20 cellular contexts compared by ENCODE assay signal in the genomic region with DNA sequence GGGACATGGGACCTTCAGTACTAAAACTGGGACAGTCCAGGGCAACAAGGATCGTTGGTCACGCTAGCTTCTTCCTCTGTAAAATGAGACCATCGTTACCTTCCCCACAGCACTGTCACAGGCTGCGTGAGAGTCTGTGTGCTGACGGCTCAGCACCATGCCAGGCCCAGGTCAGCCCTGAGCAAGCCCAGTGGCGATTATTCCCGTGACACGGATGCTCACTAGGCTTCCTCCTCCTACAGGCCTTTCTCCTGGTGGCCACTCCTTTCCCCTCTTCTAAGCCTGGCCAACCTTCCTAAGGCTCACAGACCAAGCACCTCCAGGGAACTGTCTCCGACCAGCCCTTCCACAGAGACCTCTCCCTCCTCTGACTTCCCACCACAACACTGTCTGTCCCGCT.
DNase-seq lines count a peak whose midpoint lies in the region; ATAC-seq and TF ChIP-seq lines count a peak whose summit lies in the region.
"Had no signal": no experiment of that assay in that cellular context is flagged by ENCODE, and none has a peak within 500 bp of the region (broad histone marks: within the 10 kb centered on the region; RNA-seq: fewer than 3 reads in every experiment).

No MANE protein-coding gene starts in this region.

- peak overlapping the region; percentile 30 for H3K27ac Mint-ChIP-seq in activated naive CD4-positive, alpha-beta T cell treated with anti-CD3 and anti-CD28 coated beads, Interleukin-2, amount 50 U/mL, for 24 hours
- H3K27ac Mint-ChIP-seq in T-helper 17 cell, result peak overlapping the region; percentile 77
- H3K27ac Mint-ChIP-seq in glutamatergic neuron (ENCODE audit: unreplicated experiment), result no peak overlapping the region
- H3K27ac Mint-ChIP-seq in stimulated activated memory B cell treated with anti-CD40 and anti-IgM and Interleukin-4, amounts not matched to agents 10 μg/mL and 1 μg/mL and 100 μg/mL, for 72 hours, result peak overlapping the region; percentile 60

- no peaks in the 10 kb centered on the region for H3K9me3 ChIP-seq in T-helper 17 cell (ENCODE audit: control insufficient read depth, low read length, poor library complexity, severe bottlenecking)
- H3K9me3 ChIP-seq: tibial artery had no signal

- TF ChIP-seq CTCF in glutamatergic neuron (IDR thresholded peaks at IDR 0.05; ENCODE audit: partially characterized antibody, unreplicated experiment), result no peak

- H3K9me3 Mint-ChIP-seq in activated naive CD4-positive, alpha-beta T cell treated with anti-CD3 and anti-CD28 coated beads, Interleukin-2, amount 50 U/mL, for 24 hours, result peaks cover 7% of the 10 kb centered on the region
- H3K9me3 Mint-ChIP-seq in glutamatergic neuron (ENCODE audit: unreplicated experiment), result peaks cover 3% of the 10 kb centered on the region
- peaks cover 7% of the 10 kb centered on the region for H3K9me3 Mint-ChIP-seq in stimulated activated memory B cell treated with anti-CD40 and anti-IgM and Interleukin-4, amounts not matched to agents 10 μg/mL and 1 μg/mL and 100 μg/mL, for 72 hours

- H3K4me3 Mint-ChIP-seq in activated naive CD4-positive, alpha-beta T cell treated with anti-CD3 and anti-CD28 coated beads, Interleukin-2, amount 50 U/mL, for 24 hours, result no peak overlapping the region
- no peak overlapping the region for H3K4me3 Mint-ChIP-seq in T-helper 17 cell
- H3K4me3 Mint-ChIP-seq in glutamatergic neuron (ENCODE audit: unreplicated experiment), result no peak overlapping the region
- no peak overlapping the region for H3K4me3 Mint-ChIP-seq in stimulated activated memory B cell treated with anti-CD40 and anti-IgM and Interleukin-4, amounts not matched to agents 10 μg/mL and 1 μg/mL and 100 μg/mL, for 72 hours

- ATAC-seq in T-helper 17 cell, result no peak
- ATAC-seq in stimulated activated memory B cell treated with anti-CD40 and anti-IgM and Interleukin-4, amounts not matched to agents 10 μg/mL and 1 μg/mL and 100 μg/mL, for 72 hours, result no peak
- ATAC-seq in HG03135 (IDR thresholded peaks at IDR 0.05; ENCODE audit: unreplicated experiment), result no peak

- H3K36me3 Mint-ChIP-seq in activated naive CD4-positive, alpha-beta T cell treated with anti-CD3 and anti-CD28 coated beads, Interleukin-2, amount 50 U/mL, for 24 hours, result peaks cover 6% of the 10 kb centered on the region
- H3K36me3 Mint-ChIP-seq in T-helper 17 cell (ENCODE audit: low read depth) (no peaks in the 10 kb centered on the region), glutamatergic neuron (ENCODE audit: unreplicated experiment) (no peaks in the 10 kb centered on the region)
- H3K36me3 Mint-ChIP-seq in stimulated activated memory B cell treated with anti-CD40 and anti-IgM and Interleukin-4, amounts not matched to agents 10 μg/mL and 1 μg/mL and 100 μg/mL, for 72 hours, result peaks cover 8% of the 10 kb centered on the region

- H3K4me1 Mint-ChIP-seq in activated naive CD4-positive, alpha-beta T cell treated with anti-CD3 and anti-CD28 coated beads, Interleukin-2, amount 50 U/mL, for 24 hours, result peaks cover 69% of the 10 kb centered on the region
- H3K4me1 Mint-ChIP-seq in T-helper 17 cell (peaks cover 9% of the 10 kb centered on the region), glutamatergic neuron (ENCODE audit: low read depth, unreplicated experiment) (no peaks in the 10 kb centered on the region)
- peaks cover 53% of the 10 kb centered on the region for H3K4me1 Mint-ChIP-seq in stimulated activated memory B cell treated with anti-CD40 and anti-IgM and Interleukin-4, amounts not matched to agents 10 μg/mL and 1 μg/mL and 100 μg/mL, for 72 hours

- no peak for DNase-seq in activated naive CD4-positive, alpha-beta T cell treated with anti-CD3 and anti-CD28 coated beads, Interleukin-2, amount 50 U/mL, for 16 hours
- DNase-seq in T-helper 17 cell (no peak), glutamatergic neuron (peak; percentile 4), NCI-H2171 treated with DMSO at 0.1 percent for 48 hours (lab: John Stamatoyannopoulos, UW) (no peak), GOT3 (lab: John Stamatoyannopoulos, UW) (no peak)
- DNase-seq: activated CD4-positive, alpha-beta T cell treated with anti-CD3 and anti-CD28 coated beads for 48 hours; activated naive CD4-positive, alpha-beta T cell; caudate nucleus; DMS 273 treated with DMSO at 0.1 percent for 48 hours; IMR-90; mesenchymal stem cell; NCI-H1105; NCI-H1930; NCI-H2227 treated with DMSO at 0.1 percent for 48 hours; stimulated activated CD4-positive, alpha-beta T cell treated with anti-CD3 and anti-CD28 coated beads, Interleukin-2, amount 100 ng/mL, for 48 hours; stimulated activated naive CD4-positive, alpha-beta T cell treated with Interleukin-2 at 50 U/mL for 16 hours; tibial artery had no signal

- no peaks in the 10 kb centered on the region for H3K27me3 Mint-ChIP-seq in activated naive CD4-positive, alpha-beta T cell treated with anti-CD3 and anti-CD28 coated beads, Interleukin-2, amount 50 U/mL, for 24 hours
- no peaks in the 10 kb centered on the region for H3K27me3 Mint-ChIP-seq in T-helper 17 cell
- no peaks in the 10 kb centered on the region for H3K27me3 Mint-ChIP-seq in glutamatergic neuron (ENCODE audit: unreplicated experiment)
- H3K27me3 Mint-ChIP-seq in stimulated activated memory B cell treated with anti-CD40 and anti-IgM and Interleukin-4, amounts not matched to agents 10 μg/mL and 1 μg/mL and 100 μg/mL, for 72 hours, result no peaks in the 10 kb centered on the region
